In genomic region chr10:13271552-13272163, GRCh38 we compare ENCODE assay signal across 1 cellular context.
TF ChIP-seq lines count a peak whose summit lies in the region.

No MANE protein-coding gene starts in this region.

TF ChIP-seq in HCT116, 20 proteins besides CTCF, POLR2A, EP300 and RAD21 (continued from another document):
- TF ChIP-seq REST (IDR thresholded peaks at IDR 0.05; ENCODE audit: low read depth) (no peak), YY1 (IDR thresholded peaks at IDR 0.05; ENCODE audit: extremely low read depth, insufficient replicate concordance, low read depth, low read length) (no peak), CBX3 (IDR thresholded peaks at IDR 0.05; ENCODE audit: low read depth) (no peak), CEBPB (IDR thresholded peaks at IDR 0.05; ENCODE audit: low read depth) (no peak)
